ENCODE assay signal across 23 cellular contexts in genomic region chr12:108602209-108602705, GRCh38. TPM values are rescaled to one million over a fixed set of nuclear protein-coding genes. Genes with fewer than 3 reads are reported as not detected.
"Had no signal": no experiment of that assay in that cellular context is flagged by ENCODE, and none has a peak within 500 bp of the region (broad histone marks: within the 10 kb centered on the region; RNA-seq: fewer than 3 reads in every experiment).

No MANE protein-coding gene starts in this region.

- H3K9me3 ChIP-seq: SK-N-SH had no signal

- FAIRE-seq: RCC 7860 had no signal

- H3K9ac ChIP-seq: KMS-11, SK-N-SH had no signal

- H3K27ac ChIP-seq: KMS-11 had no signal

- H3K4me2 ChIP-seq: KMS-11, SK-N-SH had no signal

- DNase-seq: IMR-90, Kasumi-1, MM.1S, NCI-H1092 treated with DMSO at 0.1 percent for 48 hours, NCI-H1436, NCI-H187, NCI-H2029, NCI-H2081 treated with DMSO at 0.1 percent for 48 hours, NCI-H2171, NCI-H226, NCI-H446, NCI-H510A, NCI-H524 treated with DMSO at 0.1 percent for 48 hours, NCI-H69, NCI-H774, Right ventricle myocardium superior, RPMI8226, SIG-M5, SK-N-SH had no signal

RNA-seq across cellular contexts. Expression of gene TMEM119, which starts 4.4 kb away (rescaled TPM):
- total RNA-seq: HT-29, SK-MEL-5 had no signal

RNA-seq across cellular contexts. Expression of gene SELPLG, which starts 31.4 kb away (rescaled TPM):
- total RNA-seq: HT-29 had no signal
